ENCODE assay signal across 2 cellular contexts in the genomic region with DNA sequence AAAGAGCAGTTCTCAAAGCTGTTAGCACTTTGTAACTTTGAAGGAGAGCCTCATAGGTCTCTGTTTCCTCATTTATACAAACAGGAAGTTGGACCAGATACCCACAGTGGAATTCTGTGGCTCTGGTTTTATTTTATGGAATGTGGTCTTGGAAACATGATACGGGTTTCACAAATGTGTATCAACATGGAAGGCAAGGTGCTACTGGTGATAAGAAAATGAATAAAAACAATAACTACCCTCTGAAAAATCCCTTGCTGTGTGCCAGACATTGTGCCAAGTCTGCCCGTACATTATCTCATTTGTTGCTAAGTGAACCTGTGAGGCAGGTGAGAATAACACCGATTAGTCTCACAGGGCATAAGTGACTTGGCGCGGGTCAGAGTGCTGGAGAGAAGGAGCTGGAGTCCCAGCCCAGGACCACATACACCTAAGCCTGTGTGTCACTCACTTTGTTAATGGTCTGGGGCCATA.
TF ChIP-seq lines count a peak whose summit lies in the region.

No MANE protein-coding gene starts in this region.

TF ChIP-seq in IMR-90, 13 proteins besides CTCF, POLR2A, EP300 and RAD21:
- TF ChIP-seq CHD1 (IDR thresholded peaks at IDR 0.05; ENCODE audit: low read depth, low read length) = no peak
- TF ChIP-seq BHLHE40 (IDR thresholded peaks at IDR 0.05; ENCODE audit: low read depth, low read length) = no peak
- TF ChIP-seq, protein P1, sequence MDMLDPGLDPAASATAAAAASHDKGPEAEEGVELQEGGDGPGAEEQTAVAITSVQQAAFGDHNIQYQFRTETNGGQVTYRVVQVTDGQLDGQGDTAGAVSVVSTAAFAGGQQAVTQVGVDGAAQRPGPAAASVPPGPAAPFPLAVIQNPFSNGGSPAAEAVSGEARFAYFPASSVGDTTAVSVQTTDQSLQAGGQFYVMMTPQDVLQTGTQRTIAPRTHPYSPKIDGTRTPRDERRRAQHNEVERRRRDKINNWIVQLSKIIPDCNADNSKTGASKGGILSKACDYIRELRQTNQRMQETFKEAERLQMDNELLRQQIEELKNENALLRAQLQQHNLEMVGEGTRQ (IDR thresholded peaks at IDR 0.05; ENCODE audit: low read depth, low read length) = no peak
- peak; percentile 10; the same call in 1 of the 2 replicates for TF ChIP-seq CEBPB (IDR thresholded peaks at IDR 0.05; ENCODE audit: low read depth, low read length)

TF ChIP-seq in SK-N-SH treated with all-trans-retinoic acid at 6 μM for 48 hours, 23 proteins besides CTCF, POLR2A, EP300 and RAD21:
- TF ChIP-seq ZFP30 (CRISPR knock-in tag; IDR thresholded peaks at IDR 0.05) = no peak
- TF ChIP-seq, protein P2, sequence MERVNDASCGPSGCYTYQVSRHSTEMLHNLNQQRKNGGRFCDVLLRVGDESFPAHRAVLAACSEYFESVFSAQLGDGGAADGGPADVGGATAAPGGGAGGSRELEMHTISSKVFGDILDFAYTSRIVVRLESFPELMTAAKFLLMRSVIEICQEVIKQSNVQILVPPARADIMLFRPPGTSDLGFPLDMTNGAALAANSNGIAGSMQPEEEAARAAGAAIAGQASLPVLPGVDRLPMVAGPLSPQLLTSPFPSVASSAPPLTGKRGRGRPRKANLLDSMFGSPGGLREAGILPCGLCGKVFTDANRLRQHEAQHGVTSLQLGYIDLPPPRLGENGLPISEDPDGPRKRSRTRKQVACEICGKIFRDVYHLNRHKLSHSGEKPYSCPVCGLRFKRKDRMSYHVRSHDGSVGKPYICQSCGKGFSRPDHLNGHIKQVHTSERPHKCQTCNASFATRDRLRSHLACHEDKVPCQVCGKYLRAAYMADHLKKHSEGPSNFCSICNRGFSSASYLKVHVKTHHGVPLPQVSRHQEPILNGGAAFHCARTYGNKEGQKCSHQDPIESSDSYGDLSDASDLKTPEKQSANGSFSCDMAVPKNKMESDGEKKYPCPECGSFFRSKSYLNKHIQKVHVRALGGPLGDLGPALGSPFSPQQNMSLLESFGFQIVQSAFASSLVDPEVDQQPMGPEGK (CRISPR knock-in tag; IDR thresholded peaks at IDR 0.05; ENCODE audit: borderline replicate concordance) = no peak
- TF ChIP-seq ESRRG (CRISPR knock-in tag; IDR thresholded peaks at IDR 0.05) = no peak
- no peak for TF ChIP-seq GLIS3 (CRISPR knock-in tag; IDR thresholded peaks at IDR 0.05)
- no peak for TF ChIP-seq ZC3H10 (CRISPR knock-in tag; IDR thresholded peaks at IDR 0.05)
- no peak for TF ChIP-seq ZNF8 (CRISPR knock-in tag; IDR thresholded peaks at IDR 0.05)
- TF ChIP-seq ZNF70 (CRISPR knock-in tag; IDR thresholded peaks at IDR 0.05) = no peak
- TF ChIP-seq BACH2 (CRISPR knock-in tag; IDR thresholded peaks at IDR 0.05; ENCODE audit: borderline replicate concordance) = no peak
- no peak for TF ChIP-seq RARB (CRISPR knock-in tag; IDR thresholded peaks at IDR 0.05)
- TF ChIP-seq, protein P3, sequence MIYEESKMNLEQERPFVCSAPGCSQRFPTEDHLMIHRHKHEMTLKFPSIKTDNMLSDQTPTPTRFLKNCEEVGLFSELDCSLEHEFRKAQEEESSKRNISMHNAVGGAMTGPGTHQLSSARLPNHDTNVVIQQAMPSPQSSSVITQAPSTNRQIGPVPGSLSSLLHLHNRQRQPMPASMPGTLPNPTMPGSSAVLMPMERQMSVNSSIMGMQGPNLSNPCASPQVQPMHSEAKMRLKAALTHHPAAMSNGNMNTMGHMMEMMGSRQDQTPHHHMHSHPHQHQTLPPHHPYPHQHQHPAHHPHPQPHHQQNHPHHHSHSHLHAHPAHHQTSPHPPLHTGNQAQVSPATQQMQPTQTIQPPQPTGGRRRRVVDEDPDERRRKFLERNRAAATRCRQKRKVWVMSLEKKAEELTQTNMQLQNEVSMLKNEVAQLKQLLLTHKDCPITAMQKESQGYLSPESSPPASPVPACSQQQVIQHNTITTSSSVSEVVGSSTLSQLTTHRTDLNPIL (CRISPR knock-in tag; IDR thresholded peaks at IDR 0.05; ENCODE audit: low read depth) = no peak
- no peak for TF ChIP-seq ZFP3 (CRISPR knock-in tag; IDR thresholded peaks at IDR 0.05)
- TF ChIP-seq, protein P4, sequence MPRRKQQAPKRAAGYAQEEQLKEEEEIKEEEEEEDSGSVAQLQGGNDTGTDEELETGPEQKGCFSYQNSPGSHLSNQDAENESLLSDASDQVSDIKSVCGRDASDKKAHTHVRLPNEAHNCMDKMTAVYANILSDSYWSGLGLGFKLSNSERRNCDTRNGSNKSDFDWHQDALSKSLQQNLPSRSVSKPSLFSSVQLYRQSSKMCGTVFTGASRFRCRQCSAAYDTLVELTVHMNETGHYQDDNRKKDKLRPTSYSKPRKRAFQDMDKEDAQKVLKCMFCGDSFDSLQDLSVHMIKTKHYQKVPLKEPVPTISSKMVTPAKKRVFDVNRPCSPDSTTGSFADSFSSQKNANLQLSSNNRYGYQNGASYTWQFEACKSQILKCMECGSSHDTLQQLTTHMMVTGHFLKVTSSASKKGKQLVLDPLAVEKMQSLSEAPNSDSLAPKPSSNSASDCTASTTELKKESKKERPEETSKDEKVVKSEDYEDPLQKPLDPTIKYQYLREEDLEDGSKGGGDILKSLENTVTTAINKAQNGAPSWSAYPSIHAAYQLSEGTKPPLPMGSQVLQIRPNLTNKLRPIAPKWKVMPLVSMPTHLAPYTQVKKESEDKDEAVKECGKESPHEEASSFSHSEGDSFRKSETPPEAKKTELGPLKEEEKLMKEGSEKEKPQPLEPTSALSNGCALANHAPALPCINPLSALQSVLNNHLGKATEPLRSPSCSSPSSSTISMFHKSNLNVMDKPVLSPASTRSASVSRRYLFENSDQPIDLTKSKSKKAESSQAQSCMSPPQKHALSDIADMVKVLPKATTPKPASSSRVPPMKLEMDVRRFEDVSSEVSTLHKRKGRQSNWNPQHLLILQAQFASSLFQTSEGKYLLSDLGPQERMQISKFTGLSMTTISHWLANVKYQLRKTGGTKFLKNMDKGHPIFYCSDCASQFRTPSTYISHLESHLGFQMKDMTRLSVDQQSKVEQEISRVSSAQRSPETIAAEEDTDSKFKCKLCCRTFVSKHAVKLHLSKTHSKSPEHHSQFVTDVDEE (CRISPR knock-in tag; IDR thresholded peaks at IDR 0.05) = no peak
- TF ChIP-seq, protein P5, sequence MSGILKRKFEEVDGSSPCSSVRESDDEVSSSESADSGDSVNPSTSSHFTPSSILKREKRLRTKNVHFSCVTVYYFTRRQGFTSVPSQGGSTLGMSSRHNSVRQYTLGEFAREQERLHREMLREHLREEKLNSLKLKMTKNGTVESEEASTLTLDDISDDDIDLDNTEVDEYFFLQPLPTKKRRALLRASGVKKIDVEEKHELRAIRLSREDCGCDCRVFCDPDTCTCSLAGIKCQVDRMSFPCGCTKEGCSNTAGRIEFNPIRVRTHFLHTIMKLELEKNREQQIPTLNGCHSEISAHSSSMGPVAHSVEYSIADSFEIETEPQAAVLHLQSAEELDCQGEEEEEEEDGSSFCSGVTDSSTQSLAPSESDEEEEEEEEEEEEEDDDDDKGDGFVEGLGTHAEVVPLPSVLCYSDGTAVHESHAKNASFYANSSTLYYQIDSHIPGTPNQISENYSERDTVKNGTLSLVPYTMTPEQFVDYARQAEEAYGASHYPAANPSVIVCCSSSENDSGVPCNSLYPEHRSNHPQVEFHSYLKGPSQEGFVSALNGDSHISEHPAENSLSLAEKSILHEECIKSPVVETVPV (CRISPR knock-in tag; IDR thresholded peaks at IDR 0.05) = no peak
- TF ChIP-seq OSR1 (CRISPR knock-in tag; IDR thresholded peaks at IDR 0.05) = no peak
- TF ChIP-seq PPARA (CRISPR knock-in tag; IDR thresholded peaks at IDR 0.05; ENCODE audit: borderline replicate concordance) = no peak
- TF ChIP-seq TCF4 (CRISPR knock-in tag; IDR thresholded peaks at IDR 0.05; ENCODE audit: borderline replicate concordance) = no peak
- no peak for TF ChIP-seq SNAI2 (CRISPR knock-in tag; IDR thresholded peaks at IDR 0.05)
- no peak for TF ChIP-seq ISL1 (CRISPR knock-in tag; IDR thresholded peaks at IDR 0.05)
